ENCODE assay signal across 9 cellular contexts in the genomic region with DNA sequence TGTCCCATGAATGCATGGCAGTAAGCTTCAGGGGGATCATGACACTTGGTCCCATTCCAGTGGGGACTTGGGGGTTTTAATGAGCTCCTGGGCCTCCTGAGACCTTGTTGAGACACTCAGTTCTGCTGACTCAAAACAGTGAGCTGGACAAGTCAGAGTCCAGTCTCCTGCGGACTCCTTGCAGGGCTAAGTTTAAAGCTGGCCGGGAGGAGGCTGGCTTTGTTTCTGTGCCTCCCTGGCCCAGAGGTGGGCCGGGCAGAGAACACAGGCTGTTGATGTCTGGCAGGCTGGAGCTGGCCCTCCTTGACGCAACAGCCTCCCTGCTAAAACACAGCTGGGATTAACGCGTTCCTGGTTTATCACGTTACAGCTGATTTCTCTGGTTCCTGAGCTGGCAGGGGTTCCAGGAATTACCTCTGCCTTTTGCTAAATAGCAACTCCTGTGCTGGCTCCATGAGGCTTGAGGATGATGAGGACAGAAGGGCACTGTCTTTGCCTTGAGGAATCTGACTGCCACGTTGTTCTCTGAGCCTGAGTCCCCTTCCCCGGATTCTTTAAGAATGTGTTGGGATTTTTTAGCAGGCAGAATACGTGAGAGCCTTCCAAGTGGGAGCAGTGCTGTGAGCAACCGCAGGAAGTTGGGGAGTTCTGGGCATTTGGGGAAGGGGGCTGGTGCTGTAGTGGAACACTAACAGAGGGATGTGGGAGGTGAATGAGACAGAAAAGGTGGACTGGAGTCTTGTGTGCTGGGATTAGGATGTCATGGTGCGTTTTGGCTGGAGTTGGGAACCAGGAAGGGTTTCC. TPM values are rescaled to one million over a fixed set of nuclear protein-coding genes. Genes with fewer than 3 reads are reported as not detected.
DNase-seq lines count a peak whose midpoint lies in the region; ATAC-seq and TF ChIP-seq lines count a peak whose summit lies in the region.
"Had no signal": no experiment of that assay in that cellular context is flagged by ENCODE, and none has a peak within 500 bp of the region (broad histone marks: within the 10 kb centered on the region; RNA-seq: fewer than 3 reads in every experiment).

No MANE protein-coding gene starts in this region.

- peak; percentile 6; the same call in 2 of the 3 replicates for ATAC-seq in RWPE2 (ENCODE audit: low read depth)
- no peak for ATAC-seq in GM21619 (IDR thresholded peaks at IDR 0.05; ENCODE audit: unreplicated experiment)
- no peak for ATAC-seq in HG03520 (IDR thresholded peaks at IDR 0.05; ENCODE audit: unreplicated experiment)

- H3K27ac Mint-ChIP-seq in osteocyte (ENCODE audit: unreplicated experiment): peak overlapping the region; percentile 89

- no peak overlapping the region for H3K27ac ChIP-seq in RWPE2 (ENCODE audit: poor library complexity, severe bottlenecking)

- H3K4me3 ChIP-seq in RWPE2 (ENCODE audit: severe bottlenecking): peak overlapping the region; percentile 84
- no peak overlapping the region for H3K4me3 ChIP-seq in fibroblast of mammary gland (ENCODE audit: control insufficient read depth, low read depth, low read length)

- no peaks in the 10 kb centered on the region for H3K27me3 ChIP-seq in RWPE2 (ENCODE audit: insufficient read depth, poor library complexity, severe bottlenecking)

- peaks cover 37% of the 10 kb centered on the region for H3K4me1 Mint-ChIP-seq in osteocyte (ENCODE audit: unreplicated experiment)

- peaks cover 17% of the 10 kb centered on the region for H3K4me1 ChIP-seq in RWPE2 (ENCODE audit: insufficient read depth, poor library complexity, severe bottlenecking)

- peak overlapping the region; percentile 95 for H3K4me3 Mint-ChIP-seq in osteocyte (ENCODE audit: unreplicated experiment)

- TF ChIP-seq CTCF in RWPE2 (IDR thresholded peaks at IDR 0.05; ENCODE audit: poor library complexity, severe bottlenecking) (no peak), fibroblast of mammary gland (conservative IDR thresholded peaks at IDR 0.05; ENCODE audit: control insufficient read depth, insufficient read depth, low read depth, low read length) (no peak), osteocyte (IDR thresholded peaks at IDR 0.05) (no peak)

- no peaks in the 10 kb centered on the region for H3K27me3 Mint-ChIP-seq in osteocyte (ENCODE audit: unreplicated experiment)

- peaks cover 1% of the 10 kb centered on the region for H3K36me3 Mint-ChIP-seq in osteocyte (ENCODE audit: unreplicated experiment)

- peak; percentile 7 for DNase-seq in EH (ENCODE audit: low read depth)
- no peak for DNase-seq in RWPE2 (ENCODE audit: low spot score)
- DNase-seq in fibroblast of mammary gland (ENCODE audit: low read depth): peak; percentile 70
- DNase-seq in osteocyte (ENCODE audit: extremely low spot score, unreplicated experiment): no peak
- DNase-seq in activated CD4-positive, CD25-positive, alpha-beta regulatory T cell treated with anti-CD3 and anti-CD28 coated beads, Interleukin-2, amount 50 U/mL, for 72 hours: no peak
- no peak for DNase-seq in KG1 (lab: John Stamatoyannopoulos, UW)
- DNase-seq: stimulated activated naive CD4-positive, alpha-beta T cell had no signal

- no peaks in the 10 kb centered on the region for H3K9me3 Mint-ChIP-seq in osteocyte (ENCODE audit: unreplicated experiment)

- no peaks in the 10 kb centered on the region for H3K9me3 ChIP-seq in RWPE2 (ENCODE audit: severe bottlenecking)

- H3K36me3 ChIP-seq in RWPE2 (ENCODE audit: low read depth): peaks cover 47% of the 10 kb centered on the region

RNA-seq across cellular contexts. Expression of gene GPT2, which starts 2.0 kb away (rescaled TPM):
- total RNA-seq in osteocyte: 30.5 and 35.0 TPM in 2 replicates

RNA-seq across cellular contexts. Expression of gene C16orf87, which starts 55.2 kb away (rescaled TPM):
- 14.0 and 14.5 TPM in 2 replicates for total RNA-seq in osteocyte

Comparison
In these comparisons a context has a peak if more than half of its experiments do, and no peak if none do; other contexts are left out.
1. DNase-seq: peak in EH (single experiment) and fibroblast of mammary gland (single experiment); none in RWPE2 (single experiment), osteocyte (single experiment), activated CD4-positive, CD25-positive, alpha-beta regulatory T cell treated with anti-CD3 and anti-CD28 coated beads, Interleukin-2, amount 50 U/mL, for 72 hours (single experiment) and KG1 (single experiment).